In the genomic region with DNA sequence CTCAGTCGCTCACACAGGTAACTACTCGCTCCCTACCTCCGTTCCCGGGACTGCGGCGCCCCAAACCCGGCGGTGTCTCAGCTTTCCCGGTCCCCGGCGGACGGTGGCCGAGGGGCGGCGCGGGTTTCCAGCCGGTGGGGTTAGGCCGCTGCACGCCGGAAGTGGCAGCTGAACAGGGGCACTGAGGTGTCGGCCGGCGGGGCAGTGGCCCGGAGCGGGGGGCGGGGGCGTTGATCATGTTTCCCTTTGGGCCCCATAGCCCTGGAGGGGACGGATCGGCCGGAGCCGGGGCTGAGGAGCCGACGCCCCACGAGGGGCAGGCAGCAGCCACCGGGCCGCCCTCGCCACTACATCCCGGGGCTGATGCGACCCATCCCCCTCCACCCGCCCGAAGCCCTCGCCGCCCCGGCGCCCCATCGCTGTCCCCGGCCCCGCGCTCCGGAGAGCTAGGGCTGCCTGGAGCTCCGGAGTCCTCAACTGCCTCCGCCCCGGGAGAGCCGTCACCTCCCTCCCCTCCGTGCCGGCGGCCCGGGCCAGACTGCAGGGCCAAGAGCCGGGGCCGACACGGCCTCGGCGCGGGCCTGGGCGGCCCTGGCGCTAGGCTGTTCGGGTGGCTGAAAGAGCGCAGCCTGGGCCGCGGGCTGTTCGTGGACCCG, we compare ENCODE assay signal across 8 cellular contexts. TPM values are rescaled to one million over a fixed set of nuclear protein-coding genes. Genes with fewer than 3 reads are reported as not detected.
DNase-seq lines count a peak whose midpoint lies in the region; ATAC-seq and TF ChIP-seq lines count a peak whose summit lies in the region.

A gene with protein sequence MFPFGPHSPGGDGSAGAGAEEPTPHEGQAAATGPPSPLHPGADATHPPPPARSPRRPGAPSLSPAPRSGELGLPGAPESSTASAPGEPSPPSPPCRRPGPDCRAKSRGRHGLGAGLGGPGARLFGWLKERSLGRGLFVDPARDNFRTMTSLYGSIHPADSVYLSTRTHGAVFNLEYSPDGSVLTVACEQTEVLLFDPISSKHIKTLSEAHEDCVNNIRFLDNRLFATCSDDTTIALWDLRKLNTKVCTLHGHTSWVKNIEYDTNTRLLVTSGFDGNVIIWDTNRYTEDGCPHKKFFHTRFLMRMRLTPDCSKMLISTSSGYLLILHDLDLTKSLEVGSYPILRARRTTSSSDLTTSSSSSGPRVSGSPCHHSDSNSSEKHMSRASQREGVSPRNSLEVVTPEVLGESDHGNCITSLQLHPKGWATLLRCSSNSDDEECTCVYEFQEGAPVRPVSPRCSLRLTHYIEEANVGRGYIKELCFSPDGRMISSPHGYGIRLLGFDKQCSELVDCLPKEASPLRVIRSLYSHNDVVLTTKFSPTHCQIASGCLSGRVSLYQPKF (plus strand): TSS at position 167 of the 656 bp plus-strand sequence. CDS start 70 bp downstream, at position 237.

- H3K36me3 Mint-ChIP-seq in IgD-negative memory B cell = peaks cover 7% of the 10 kb centered on the region
- no peaks in the 10 kb centered on the region for H3K36me3 Mint-ChIP-seq in neural crest cell (ENCODE audit: low read depth)

- peak within 1 kb of the TSS; percentile 71 for H3K27ac ChIP-seq in stomach smooth muscle (ENCODE audit: low read length)

- no peaks in the 10 kb centered on the region for H3K27me3 ChIP-seq in stomach smooth muscle (ENCODE audit: control insufficient read depth in 1 of 2, insufficient read depth in 2 of 2, low read length in 2 of 2)

- H3K4me3 ChIP-seq in fibroblast of villous mesenchyme (ENCODE audit: low read depth, low read length) (peak within 1 kb of the TSS; percentile 95), stomach smooth muscle (ENCODE audit: low read length in 2 of 2) (peak within 1 kb of the TSS; percentile 98)

- H3K27me3 Mint-ChIP-seq in IgD-negative memory B cell (no peaks in the 10 kb centered on the region), neural crest cell (ENCODE audit: low read depth) (no peaks in the 10 kb centered on the region)

- no peaks in the 10 kb centered on the region for H3K36me3 ChIP-seq in stomach smooth muscle (ENCODE audit: control insufficient read depth in 2 of 2, insufficient read depth in 2 of 2, low read length in 2 of 2)

- H3K4me3 Mint-ChIP-seq in IgD-negative memory B cell (peak within 1 kb of the TSS; percentile 93 to 97 (median 96)), neural crest cell (peak within 1 kb of the TSS; percentile 98)

- H3K27ac Mint-ChIP-seq in IgD-negative memory B cell (peak within 1 kb of the TSS; percentile 64 to 96 (median 95)), neural crest cell (ENCODE audit: unreplicated experiment) (peak within 1 kb of the TSS; percentile 98)

- H3K4me1 Mint-ChIP-seq in IgD-negative memory B cell = peaks cover 28 to 32% (median 29%) of the 10 kb centered on the region in 3 donors
- peaks cover 30% of the 10 kb centered on the region for H3K4me1 Mint-ChIP-seq in neural crest cell

- H3K9ac ChIP-seq in stomach smooth muscle (ENCODE audit: low read length in 2 of 2) = peak within 1 kb of the TSS; percentile 91 to 94

- DNase-seq in DMS79 treated with DMSO at 0.1 percent for 48 hours (lab: John Stamatoyannopoulos, UW) = peak; percentile 83
- DNase-seq in RPMI8226 = peak; percentile 90
- DNase-seq in activated effector memory CD4-positive, alpha-beta T cell treated with anti-CD3 and anti-CD28 coated beads, Interleukin-2, amount 50 U/mL, for 16 hours = peak; percentile 96
- DNase-seq in fibroblast of villous mesenchyme (ENCODE audit: low read depth) = peak; percentile 85
- peak; percentile 94 for DNase-seq in neural crest cell (ENCODE audit: low read depth, low spot score)

- TF ChIP-seq CTCF in fibroblast of villous mesenchyme (IDR thresholded peaks at IDR 0.05; ENCODE audit: insufficient read depth, low read depth, low read length) (peak; percentile 13), neural crest cell (conservative IDR thresholded peaks at IDR 0.05) (no peak)

- H3K4me1 ChIP-seq in stomach smooth muscle (ENCODE audit: control insufficient read depth, insufficient read depth, low read length) = peaks cover 24% of the 10 kb centered on the region

- H3K9me3 Mint-ChIP-seq in IgD-negative memory B cell (no peaks in the 10 kb centered on the region), neural crest cell (no peaks in the 10 kb centered on the region)

- ATAC-seq in GM21529 (IDR thresholded peaks at IDR 0.05; ENCODE audit: unreplicated experiment) = peak; percentile 77

- no peaks in the 10 kb centered on the region for H3K9me3 ChIP-seq in stomach smooth muscle (ENCODE audit: control insufficient read depth in 2 of 2, low read length in 2 of 2)

RNA-seq across cellular contexts. Expression of the gene that starts here (rescaled TPM):
- polyA plus RNA-seq in IgD-negative memory B cell = 29.3 TPM
- total RNA-seq in fibroblast of villous mesenchyme (22.2 and 24.2 TPM in 2 replicates), neural crest cell (22.7 and 25.1 TPM in 2 replicates)

Comparison
In these comparisons a context has a peak if more than half of its experiments do, and no peak if none do; other contexts are left out.
1. Peak in every context shown above with its lines: DNase-seq, ATAC-seq, H3K4me3 ChIP-seq and H3K27ac ChIP-seq.